ENCODE assay signal across 21 cellular contexts in the genomic region with DNA sequence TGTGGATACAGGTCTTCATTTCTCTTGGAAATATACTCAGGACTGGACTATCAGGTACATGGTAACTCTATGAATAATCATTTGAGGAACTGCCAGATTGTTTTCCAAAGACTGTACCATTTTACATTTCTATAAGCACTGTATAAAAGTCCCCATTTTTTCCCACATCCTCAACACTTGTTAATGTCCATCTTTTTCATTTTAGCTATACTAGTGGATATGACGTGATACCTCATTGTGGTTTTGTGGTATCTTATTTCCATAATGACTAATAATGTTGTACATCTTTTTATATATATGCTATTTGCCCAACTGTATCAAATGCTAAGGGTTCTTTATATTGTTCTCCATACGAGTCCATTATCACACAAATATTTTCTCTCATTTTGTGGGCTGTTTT. TPM values are rescaled to one million over a fixed set of nuclear protein-coding genes. Genes with fewer than 3 reads are reported as not detected.
DNase-seq lines count a peak whose midpoint lies in the region; ATAC-seq, FAIRE-seq and TF ChIP-seq lines count a peak whose summit lies in the region.
"Had no signal": no experiment of that assay in that cellular context is flagged by ENCODE, and none has a peak within 500 bp of the region (broad histone marks: within the 10 kb centered on the region; RNA-seq: fewer than 3 reads in every experiment).

No MANE protein-coding gene starts in this region.

- peaks cover 66% of the 10 kb centered on the region for H3K36me3 ChIP-seq in effector memory CD4-positive, alpha-beta T cell (ENCODE audit: control insufficient read depth, insufficient read depth, low read length)

- intact Hi-C loops in activated CD8-positive, alpha-beta T cell treated with anti-CD3 and anti-CD28 coated beads for 36 hours (cut with micrococcal nuclease): no loop called here

- H3K36me3 Mint-ChIP-seq in activated CD8-positive, alpha-beta T cell treated with anti-CD3 and anti-CD28 coated beads for 36 hours (ENCODE audit: low read depth): peaks cover 57% of the 10 kb centered on the region
- peaks cover 62% of the 10 kb centered on the region for H3K36me3 Mint-ChIP-seq in activated CD8-positive, alpha-beta T cell treated with anti-CD3 and anti-CD28 coated beads, Interleukin-2, amount 10 ng/mL, durations not matched to agents 7 days and 5 days (ENCODE audit: low read depth)
- peaks cover 6% of the 10 kb centered on the region for H3K36me3 Mint-ChIP-seq in IgD-negative memory B cell

- H3K4me2 ChIP-seq in A549: no peak overlapping the region
- H3K4me2 ChIP-seq: BLaER1 treated with 17β-estradiol and CSF1 and Interleukin-3, amounts not matched to agents 10 nM and 100 nM had no signal

- no peak overlapping the region for H3K27ac ChIP-seq in A549
- H3K27ac ChIP-seq in effector memory CD4-positive, alpha-beta T cell (ENCODE audit: insufficient read depth, low read length, poor library complexity, severe bottlenecking): no peak overlapping the region
- H3K27ac ChIP-seq: BLaER1 treated with 17β-estradiol and CSF1 and Interleukin-3, amounts not matched to agents 10 nM and 100 nM had no signal

- TF ChIP-seq RAD21 in A549 (conservative IDR thresholded peaks at IDR 0.05 in 1 of 2, IDR thresholded peaks at IDR 0.05 in 1 of 2): no peak

- POLR2A ChIA-PET in activated CD8-positive, alpha-beta T cell treated with anti-CD3 and anti-CD28 coated beads for 36 hours (lab: Charles Lee): interaction anchor here (1.4 kb wide), 1 partner anchor 65 kb away, joined by 3 read pairs; no protein-coding TSS in a partner anchor
- POLR2A ChIA-PET in activated CD8-positive, alpha-beta T cell treated with anti-CD3 and anti-CD28 coated beads, Interleukin-2, amount 10 ng/mL, durations not matched to agents 7 days and 5 days (lab: Charles Lee): no interaction called here
- POLR2A ChIA-PET in A549 (lab: Yijun Ruan, JAX): no interaction called here

- ATAC-seq in activated CD8-positive, alpha-beta T cell treated with anti-CD3 and anti-CD28 coated beads for 36 hours: peak; percentile 60
- ATAC-seq in activated CD8-positive, alpha-beta T cell treated with anti-CD3 and anti-CD28 coated beads, Interleukin-2, amount 10 ng/mL, durations not matched to agents 7 days and 5 days: no peak
- no peak for ATAC-seq in A549
- ATAC-seq: HepG2, PC-3 had no signal

- peak; percentile 83 for FAIRE-seq in A549 (lab: Jason Lieb, UNC)
- FAIRE-seq: H54, HepG2 had no signal

- no peaks in the 10 kb centered on the region for H3K9me3 ChIP-seq in A549
- no peaks in the 10 kb centered on the region for H3K9me3 ChIP-seq in effector memory CD4-positive, alpha-beta T cell (ENCODE audit: control insufficient read depth, low read length)

- H3K4me1 ChIP-seq in A549: no peaks in the 10 kb centered on the region
- H3K4me1 ChIP-seq in effector memory CD4-positive, alpha-beta T cell (ENCODE audit: control insufficient read depth, insufficient read depth, low read length, poor library complexity, severe bottlenecking): no peaks in the 10 kb centered on the region
- H3K4me1 ChIP-seq: BLaER1 treated with 17β-estradiol and CSF1 and Interleukin-3, amounts not matched to agents 10 nM and 100 nM had no signal

- H3K27me3 ChIP-seq in effector memory CD4-positive, alpha-beta T cell (replicated peaks; ENCODE audit: control insufficient read depth, insufficient read depth, low read length, poor library complexity, severe bottlenecking): no peaks in the 10 kb centered on the region
- H3K27me3 ChIP-seq: BLaER1 treated with 17β-estradiol and CSF1 and Interleukin-3, amounts not matched to agents 10 nM and 100 nM had no signal

- no peaks in the 10 kb centered on the region for H3K27me3 Mint-ChIP-seq in activated CD8-positive, alpha-beta T cell treated with anti-CD3 and anti-CD28 coated beads for 36 hours
- H3K27me3 Mint-ChIP-seq in activated CD8-positive, alpha-beta T cell treated with anti-CD3 and anti-CD28 coated beads, Interleukin-2, amount 10 ng/mL, durations not matched to agents 7 days and 5 days (ENCODE audit: low read depth): no peaks in the 10 kb centered on the region
- H3K27me3 Mint-ChIP-seq in IgD-negative memory B cell: no peaks in the 10 kb centered on the region
- H3K27me3 Mint-ChIP-seq: CD8-positive, alpha-beta memory T cell had no signal

- H3K4me1 Mint-ChIP-seq in activated CD8-positive, alpha-beta T cell treated with anti-CD3 and anti-CD28 coated beads for 36 hours (ENCODE audit: low read depth): peaks cover 10% of the 10 kb centered on the region
- no peaks in the 10 kb centered on the region for H3K4me1 Mint-ChIP-seq in activated CD8-positive, alpha-beta T cell treated with anti-CD3 and anti-CD28 coated beads, Interleukin-2, amount 10 ng/mL, durations not matched to agents 7 days and 5 days (ENCODE audit: low read depth)
- no peaks in the 10 kb centered on the region for H3K4me1 Mint-ChIP-seq in IgD-negative memory B cell

- no peak for TF ChIP-seq EP300 in A549 (IDR thresholded peaks at IDR 0.05)

- TF ChIP-seq POLR2A in A549 (IDR thresholded peaks at IDR 0.05; ENCODE audit: low read length): no peak

- H3K4me3 Mint-ChIP-seq in activated CD8-positive, alpha-beta T cell treated with anti-CD3 and anti-CD28 coated beads for 36 hours: no peak overlapping the region
- no peak overlapping the region for H3K4me3 Mint-ChIP-seq in activated CD8-positive, alpha-beta T cell treated with anti-CD3 and anti-CD28 coated beads, Interleukin-2, amount 10 ng/mL, durations not matched to agents 7 days and 5 days
- no peak overlapping the region for H3K4me3 Mint-ChIP-seq in IgD-negative memory B cell
- H3K4me3 Mint-ChIP-seq: CD8-positive, alpha-beta memory T cell had no signal

- peak overlapping the region; percentile 70 for H3K27ac Mint-ChIP-seq in activated CD8-positive, alpha-beta T cell treated with anti-CD3 and anti-CD28 coated beads for 36 hours
- H3K27ac Mint-ChIP-seq in activated CD8-positive, alpha-beta T cell treated with anti-CD3 and anti-CD28 coated beads, Interleukin-2, amount 10 ng/mL, durations not matched to agents 7 days and 5 days: no peak overlapping the region
- H3K27ac Mint-ChIP-seq in IgD-negative memory B cell: peak overlapping the region in 2 of 3 donors; percentile 4 to 53

- TF ChIP-seq CTCF in activated CD8-positive, alpha-beta T cell treated with anti-CD3 and anti-CD28 coated beads for 36 hours (IDR thresholded peaks at IDR 0.05): no peak
- TF ChIP-seq CTCF in A549 (IDR thresholded peaks at IDR 0.05): no peak
- TF ChIP-seq CTCF in fibroblast of mammary gland (conservative IDR thresholded peaks at IDR 0.05; ENCODE audit: control insufficient read depth, insufficient read depth, low read depth, low read length): no peak

- no peaks in the 10 kb centered on the region for H3K9me3 Mint-ChIP-seq in activated CD8-positive, alpha-beta T cell treated with anti-CD3 and anti-CD28 coated beads for 36 hours
- no peaks in the 10 kb centered on the region for H3K9me3 Mint-ChIP-seq in activated CD8-positive, alpha-beta T cell treated with anti-CD3 and anti-CD28 coated beads, Interleukin-2, amount 10 ng/mL, durations not matched to agents 7 days and 5 days (ENCODE audit: insufficient read depth)
- H3K9me3 Mint-ChIP-seq in IgD-negative memory B cell: no peaks in the 10 kb centered on the region
- H3K9me3 Mint-ChIP-seq: CD8-positive, alpha-beta memory T cell had no signal

- DNase-seq in activated CD8-positive, alpha-beta T cell treated with anti-CD3 and anti-CD28 coated beads for 36 hours: no peak
- DNase-seq in activated CD8-positive, alpha-beta T cell treated with anti-CD3 and anti-CD28 coated beads, Interleukin-2, amount 10 ng/mL, durations not matched to agents 7 days and 5 days: no peak
- DNase-seq in A549 (ENCODE audit: low read depth in 1 of 2, low spot score in 1 of 2) (no peak), fibroblast of mammary gland (ENCODE audit: low read depth) (peak; percentile 18), NCI-H510A treated with DMSO at 0.1 percent for 48 hours (lab: John Stamatoyannopoulos, UW) (no peak), hepatic stellate cell (ENCODE audit: low spot score) (no peak)
- DNase-seq in effector memory CD4-positive, alpha-beta T cell: no peak
- DNase-seq: CD8-positive, alpha-beta memory T cell; DMS53; KG1; NCI-H1417 treated with DMSO at 0.1 percent for 48 hours; NCI-H187 treated with DMSO at 0.1 percent for 48 hours; NCI-H226; NCI-H524 treated with DMSO at 0.1 percent for 48 hours; PC-3; RPMI8226; SIG-M5 had no signal

- H3K4me3 ChIP-seq in A549: no peak overlapping the region
- H3K4me3 ChIP-seq in fibroblast of mammary gland (ENCODE audit: control insufficient read depth, low read depth, low read length): no peak overlapping the region
- no peak overlapping the region for H3K4me3 ChIP-seq in effector memory CD4-positive, alpha-beta T cell (ENCODE audit: insufficient read depth, low read depth, low read length, poor library complexity, severe bottlenecking)
- H3K4me3 ChIP-seq: BLaER1 treated with 17β-estradiol and CSF1 and Interleukin-3, amounts not matched to agents 10 nM and 100 nM had no signal

- 92% methylated on average over 2 of the region's 2 CpGs for WGBS in A549 (ENCODE audit: missing lambda C conversion rate)

- CTCF ChIA-PET in activated CD8-positive, alpha-beta T cell treated with anti-CD3 and anti-CD28 coated beads for 36 hours (lab: Charles Lee): no interaction called here
- CTCF ChIA-PET in activated CD8-positive, alpha-beta T cell treated with anti-CD3 and anti-CD28 coated beads, Interleukin-2, amount 10 ng/mL, durations not matched to agents 7 days and 5 days (lab: Charles Lee): no interaction called here
- CTCF ChIA-PET in A549 (lab: Yijun Ruan, JAX): interaction anchor here (1.0 kb wide), 1 partner anchor 42 kb away, joined by 4 read pairs; a partner anchor contains a TSS

RNA-seq across cellular contexts. Expression of a gene that starts 22.9 kb away (rescaled TPM):
- total RNA-seq in activated CD8-positive, alpha-beta T cell treated with anti-CD3 and anti-CD28 coated beads for 36 hours: 100 to 1,000 TPM; 140 to 141 TPM
- total RNA-seq in activated CD8-positive, alpha-beta T cell treated with anti-CD3 and anti-CD28 coated beads, Interleukin-2, amount 10 ng/mL, durations not matched to agents 7 days and 5 days: 100 to 1,000 TPM in 1 of 2 experiments, 10 to 100 TPM in 1; 97.2 to 105 TPM
- 175 and 180 TPM in 2 replicates for polyA plus RNA-seq in A549 (2011; rRNA removed)
- 104 and 114 TPM in 2 replicates for polyA plus RNA-seq in A549 (2012; cell fraction: cytosol; rRNA removed)
- polyA plus RNA-seq in A549 (2012; cell fraction: nucleus; rRNA removed): 70.5 and 76.3 TPM in 2 replicates
- 121 to 133 TPM (median 121 TPM) in 3 replicates for polyA plus RNA-seq in A549 (2017; fragmentation: RNase III; extraction: RNeasy Plus Mini Kit Qiagen cat#74134 plus additional on column Dnase treatment)
- 128 and 136 TPM in 2 replicates for polyA minus RNA-seq in A549 (2011; rRNA and poly(A)+ RNA removed)
- 188 TPM for polyA plus RNA-seq in IgD-negative memory B cell

RNA-seq across cellular contexts. Expression of a gene that starts 23.4 kb away (rescaled TPM):
- total RNA-seq in activated CD8-positive, alpha-beta T cell treated with anti-CD3 and anti-CD28 coated beads for 36 hours: 10 to 100 TPM; 56.9 to 61.4 TPM
- 10 to 100 TPM; 47.2 TPM for total RNA-seq in activated CD8-positive, alpha-beta T cell treated with anti-CD3 and anti-CD28 coated beads, Interleukin-2, amount 10 ng/mL, durations not matched to agents 7 days and 5 days
- polyA plus RNA-seq in A549 (2011; rRNA removed): 62.9 and 67.6 TPM in 2 replicates
- 38.2 and 49.2 TPM in 2 replicates for polyA plus RNA-seq in A549 (2012; cell fraction: cytosol; rRNA removed)
- 26.4 and 43.8 TPM in 2 replicates for polyA plus RNA-seq in A549 (2012; cell fraction: nucleus; rRNA removed)
- 71.9 to 81.2 TPM (median 72.8 TPM) in 3 replicates for polyA plus RNA-seq in A549 (2017; fragmentation: RNase III; extraction: RNeasy Plus Mini Kit Qiagen cat#74134 plus additional on column Dnase treatment)
- polyA minus RNA-seq in A549 (2011; rRNA and poly(A)+ RNA removed): 24.1 and 26.2 TPM in 2 replicates
- 36.8 TPM for polyA plus RNA-seq in IgD-negative memory B cell

RNA-seq across cellular contexts. Expression of a gene that starts 42.3 kb away (rescaled TPM):
- 100 to 1,000 TPM; 463 to 470 TPM for total RNA-seq in activated CD8-positive, alpha-beta T cell treated with anti-CD3 and anti-CD28 coated beads for 36 hours
- total RNA-seq in activated CD8-positive, alpha-beta T cell treated with anti-CD3 and anti-CD28 coated beads, Interleukin-2, amount 10 ng/mL, durations not matched to agents 7 days and 5 days: 100 to 1,000 TPM; 178 to 181 TPM
- polyA plus RNA-seq in A549 (2011; rRNA removed) (448 and 683 TPM in 2 replicates), A549 (2017; fragmentation: RNase III; extraction: RNeasy Plus Mini Kit Qiagen cat#74134 plus additional on column Dnase treatment) (527 to 609 TPM (median 557 TPM) in 3 replicates), IgD-negative memory B cell (281 TPM)
- 405 and 410 TPM in 2 replicates for polyA plus RNA-seq in A549 (2012; cell fraction: cytosol; rRNA removed)
- polyA plus RNA-seq in A549 (2012; cell fraction: nucleus; rRNA removed): 229 and 230 TPM in 2 replicates
- polyA minus RNA-seq in A549 (2011; rRNA and poly(A)+ RNA removed): 196 and 215 TPM in 2 replicates
